ENCODE assay signal across 16 cellular contexts in the genomic region with DNA sequence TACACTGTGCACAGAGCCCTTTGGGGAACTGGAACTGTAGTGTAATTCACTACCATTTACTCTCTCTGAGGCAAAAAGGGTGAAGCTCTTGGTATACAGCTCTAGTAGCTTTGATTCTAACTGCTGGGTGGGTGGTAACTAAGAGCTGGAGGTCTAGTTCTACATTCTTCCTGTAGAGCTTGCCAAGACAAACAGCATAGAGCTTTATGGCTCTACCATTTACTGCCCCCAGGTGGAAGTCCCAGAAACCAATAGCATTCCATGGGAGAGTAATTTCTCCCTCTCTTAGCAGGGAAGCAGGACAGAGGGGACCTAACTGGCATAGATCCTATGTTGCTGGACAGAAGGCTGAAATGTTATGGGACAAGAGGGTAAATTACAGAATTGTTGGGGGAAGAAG. TPM values are rescaled to one million over a fixed set of nuclear protein-coding genes. Genes with fewer than 3 reads are reported as not detected.
DNase-seq lines count a peak whose midpoint lies in the region; ATAC-seq and TF ChIP-seq lines count a peak whose summit lies in the region.
"Had no signal": no experiment of that assay in that cellular context is flagged by ENCODE, and none has a peak within 500 bp of the region (broad histone marks: within the 10 kb centered on the region; RNA-seq: fewer than 3 reads in every experiment).

No MANE protein-coding gene starts in this region.

- no peaks in the 10 kb centered on the region for H3F3A ChIP-seq in neural progenitor cell (ENCODE audit: low read depth)

- peaks cover 4% of the 10 kb centered on the region for H3K27me3 Mint-ChIP-seq in neural progenitor cell (ENCODE audit: insufficient read depth, low read depth)
- H3K27me3 Mint-ChIP-seq: T-helper 17 cell had no signal

- H3K27ac ChIP-seq in colonic mucosa = no peak overlapping the region
- no peak overlapping the region for H3K27ac ChIP-seq in neural progenitor cell
- no peak overlapping the region for H3K27ac ChIP-seq in upper lobe of left lung
- H3K27ac ChIP-seq: prostate gland, uterus had no signal

- no peaks in the 10 kb centered on the region for H3K4me1 ChIP-seq in colonic mucosa
- H3K4me1 ChIP-seq in neural progenitor cell = no peaks in the 10 kb centered on the region
- no peaks in the 10 kb centered on the region for H3K4me1 ChIP-seq in upper lobe of left lung
- H3K4me1 ChIP-seq: prostate gland, uterus had no signal

- DNase-seq in NCI-H2107 (lab: John Stamatoyannopoulos, UW) (peak; percentile 1), NCI-H2107 treated with DMSO at 0.1 percent for 48 hours (lab: John Stamatoyannopoulos, UW; ENCODE audit: unreplicated experiment) (no peak), NCI-H2081 treated with DMSO at 0.1 percent for 48 hours (lab: John Stamatoyannopoulos, UW) (peak; percentile 3), colonic mucosa (peak; percentile 50), neural progenitor cell (ENCODE audit: low spot score) (no peak), upper lobe of left lung (no peak), A172 (ENCODE audit: low spot score) (no peak)
- no peak for DNase-seq in activated CD8-positive, alpha-beta memory T cell treated with anti-CD3 and anti-CD28 coated beads for 24 hours
- DNase-seq: activated CD8-positive, alpha-beta T cell treated with anti-CD3 and anti-CD28 coated beads, Interleukin-2, amount 10 ng/mL, durations not matched to agents 7 days and 5 days; activated gamma-delta T cell treated with Interleukin-2 at 50 U/mL for 16 hours; midbrain; OCI-M1; stimulated activated CD4-positive, alpha-beta T cell treated with anti-CD3 and anti-CD28 coated beads, Interleukin-1b, Interleukin-23, amount 100 ng/mL, for 48 hours; T-helper 17 cell; uterus had no signal

- H3K4me1 Mint-ChIP-seq in neural progenitor cell = no peaks in the 10 kb centered on the region

- no peak for TF ChIP-seq CTCF in colonic mucosa (IDR thresholded peaks at IDR 0.05)
- peak; percentile 23 for TF ChIP-seq CTCF in neural progenitor cell (IDR thresholded peaks at IDR 0.05)
- no peak for TF ChIP-seq CTCF in upper lobe of left lung (IDR thresholded peaks at IDR 0.05)

- H3K36me3 Mint-ChIP-seq in neural progenitor cell = peaks cover 3% of the 10 kb centered on the region

- intact Hi-C loops in colonic mucosa (cut with DNase I) = no loop called here

- no peak overlapping the region for H3K4me3 ChIP-seq in colonic mucosa
- H3K4me3 ChIP-seq in neural progenitor cell = no peak overlapping the region
- H3K4me3 ChIP-seq in upper lobe of left lung = no peak overlapping the region
- H3K4me3 ChIP-seq: prostate gland, uterus had no signal

- TF ChIP-seq EP300 in upper lobe of left lung (IDR thresholded peaks at IDR 0.05) = no peak

- no peaks in the 10 kb centered on the region for H3K27me3 ChIP-seq in colonic mucosa
- no peaks in the 10 kb centered on the region for H3K27me3 ChIP-seq in neural progenitor cell
- H3K27me3 ChIP-seq in upper lobe of left lung = no peaks in the 10 kb centered on the region
- H3K27me3 ChIP-seq: uterus had no signal

- H3K9ac ChIP-seq in colonic mucosa (ENCODE audit: low read depth in 2 of 2, low read length in 2 of 2) (no peak overlapping the region), neural progenitor cell (no peak overlapping the region)

- H3K9me3 ChIP-seq in colonic mucosa = no peaks in the 10 kb centered on the region
- peaks cover 5% of the 10 kb centered on the region for H3K9me3 ChIP-seq in neural progenitor cell (ENCODE audit: low read depth)
- H3K9me3 ChIP-seq in upper lobe of left lung = no peaks in the 10 kb centered on the region
- H3K9me3 ChIP-seq: prostate gland, uterus had no signal

- no peak for ATAC-seq in upper lobe of left lung (ENCODE audit: low FRiP score in 2 of 2)
- ATAC-seq: activated CD8-positive, alpha-beta T cell treated with anti-CD3 and anti-CD28 coated beads, Interleukin-2, amount 10 ng/mL, durations not matched to agents 7 days and 5 days; T-helper 17 cell had no signal

- no peaks in the 10 kb centered on the region for H3K36me3 ChIP-seq in colonic mucosa
- H3K36me3 ChIP-seq in neural progenitor cell = no peaks in the 10 kb centered on the region
- no peaks in the 10 kb centered on the region for H3K36me3 ChIP-seq in upper lobe of left lung
- H3K36me3 ChIP-seq: prostate gland, uterus had no signal

- no peak overlapping the region for H3K4me3 Mint-ChIP-seq in neural progenitor cell
- H3K4me3 Mint-ChIP-seq: activated CD8-positive, alpha-beta T cell treated with anti-CD3 and anti-CD28 coated beads, Interleukin-2, amount 10 ng/mL, durations not matched to agents 7 days and 5 days; T-helper 17 cell had no signal

- no peak for TF ChIP-seq POLR2A in upper lobe of left lung (IDR thresholded peaks at IDR 0.05)

- no peaks in the 10 kb centered on the region for H3K79me2 ChIP-seq in neural progenitor cell (ENCODE audit: low read depth)

- H3K9me3 Mint-ChIP-seq in neural progenitor cell = no peaks in the 10 kb centered on the region

- no peak overlapping the region for H3K27ac Mint-ChIP-seq in neural progenitor cell
- H3K27ac Mint-ChIP-seq: activated CD8-positive, alpha-beta T cell treated with anti-CD3 and anti-CD28 coated beads, Interleukin-2, amount 10 ng/mL, durations not matched to agents 7 days and 5 days; T-helper 17 cell had no signal

- no peak overlapping the region for H2AFZ ChIP-seq in neural progenitor cell (replicated peaks)

- H3K4me2 ChIP-seq in neural progenitor cell = no peak overlapping the region

- no peaks in the 10 kb centered on the region for H4K20me1 ChIP-seq in neural progenitor cell (ENCODE audit: low read depth)

RNA-seq across cellular contexts. Expression of a gene that starts 26.7 kb away (rescaled TPM):
- total RNA-seq in colonic mucosa (10 to 100 TPM; 23.0 to 25.7 TPM), neural progenitor cell (ENCODE audit: low replicate concordance) (28.4 and 37.8 TPM in 2 replicates), upper lobe of left lung (10 to 100 TPM; 21.5 to 56.6 (median 35.0) TPM)
- total RNA-seq in A172 (2014; rRNA removed; shearing (Covaris generic)) = 30.2 and 32.2 TPM in 2 replicates

Comparison
In these comparisons a context has a peak if more than half of its experiments do, and no peak if none do; other contexts are left out.
1. DNase-seq: peak in NCI-H2107 (single experiment), NCI-H2081 treated with DMSO at 0.1 percent for 48 hours (single experiment) and colonic mucosa (single experiment); none in NCI-H2107 treated with DMSO at 0.1 percent for 48 hours (single experiment), neural progenitor cell (single experiment), upper lobe of left lung (0 of 2), activated CD8-positive, alpha-beta memory T cell treated with anti-CD3 and anti-CD28 coated beads for 24 hours (single experiment) and A172 (single experiment).